Comparison of ENCODE assay signal across 8 cellular contexts in the genomic region with DNA sequence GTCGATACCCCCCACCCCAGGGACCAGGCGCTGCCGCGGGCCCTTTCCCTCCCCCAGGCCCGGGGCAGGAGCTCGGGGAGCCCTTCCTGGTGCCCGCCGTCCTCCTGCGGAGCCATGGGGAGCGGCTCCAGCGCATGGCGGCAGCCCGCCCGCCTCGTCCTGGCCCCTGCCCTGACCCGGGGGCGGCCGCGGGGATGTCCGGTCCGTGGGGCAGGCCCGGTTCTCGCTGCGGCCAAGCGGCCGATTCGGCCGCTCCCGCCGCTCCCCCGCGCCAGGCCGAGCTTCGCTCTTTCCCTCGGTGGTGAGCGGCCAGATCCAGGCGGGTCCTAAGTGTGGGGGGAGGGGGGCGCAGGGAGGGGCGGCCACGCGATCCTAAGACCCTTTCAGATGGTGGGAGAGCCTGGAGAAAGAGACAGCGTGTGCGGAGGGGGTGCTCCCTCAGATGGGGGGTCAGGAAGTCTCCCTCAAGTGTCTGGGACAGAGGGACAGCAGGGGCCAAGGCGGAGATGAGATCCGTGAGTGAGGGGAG. TPM values are rescaled to one million over a fixed set of nuclear protein-coding genes. Genes with fewer than 3 reads are reported as not detected.
DNase-seq lines count a peak whose midpoint lies in the region; ATAC-seq and TF ChIP-seq lines count a peak whose summit lies in the region.

No MANE protein-coding gene starts in this region.

- no peak for ATAC-seq in stimulated activated naive CD8-positive, alpha-beta T cell treated with anti-CD3 and anti-CD28 coated beads, Interleukin-15, Interleukin-2, amounts not matched to agents 100 U/mL and 50 U/mL, for 24 hours
- ATAC-seq in right lobe of liver (peak; percentile 21 to 53 (median 40)), GM18870 (IDR thresholded peaks at IDR 0.05; ENCODE audit: unreplicated experiment) (no peak)

- no peak for TF ChIP-seq EP300 in transverse colon (IDR thresholded peaks at IDR 0.05; ENCODE audit: low read depth)

- H3K4me3 ChIP-seq in breast epithelium (peak overlapping the region; percentile 73 to 99 (median 80)), right lobe of liver (peak overlapping the region; percentile 82 to 94 (median 86)), transverse colon (peak overlapping the region; percentile 75 to 89 (median 82))

- WGBS in right lobe of liver (ENCODE audit: insufficient coverage, low coverage, low lambda C conversion rate, missing lambda C conversion rate) = no CpG with 5 or more reads among the region's 45 CpGs
- WGBS in transverse colon (ENCODE audit: low coverage in 1 of 2), 2 donors = 3% methylated on average over 36 of the region's 45 CpGs; no CpG with 5 or more reads in 1 of the 2 donors

- peaks cover 4% of the 10 kb centered on the region for H3K27me3 Mint-ChIP-seq in stimulated activated naive CD8-positive, alpha-beta T cell treated with anti-CD3 and anti-CD28 coated beads, Interleukin-15, Interleukin-2, amounts not matched to agents 100 ng/mL and 50 ng/mL, for 24 hours

- in situ Hi-C loops in transverse colon (cut with MboI; ENCODE audit: low pct_ligation_motif_present in 1 of 4, low pct_unique_long_range_greater_than_20kb in 1 of 4, low sequenced_read_pairs in 3 of 4) = loop anchor here in 1 of 4 donors (25.0 kb wide), 1 partner anchor 336 kb away; a partner anchor contains a TSS

- H3K4me1 ChIP-seq in breast epithelium (peaks cover 0 to 7% of the 10 kb centered on the region in 2 donors), right lobe of liver (peaks cover 0 to 8% (median 0%) of the 10 kb centered on the region in 4 donors), transverse colon (peaks cover 11 to 27% (median 15%) of the 10 kb centered on the region in 4 donors)

- no peak for TF ChIP-seq CTCF in breast epithelium (IDR thresholded peaks at IDR 0.05)
- TF ChIP-seq CTCF in right lobe of liver (IDR thresholded peaks at IDR 0.05) = no peak
- TF ChIP-seq CTCF in transverse colon (IDR thresholded peaks at IDR 0.05) = no peak

- H3K27me3 ChIP-seq in breast epithelium = no peaks in the 10 kb centered on the region
- no peaks in the 10 kb centered on the region for H3K27me3 ChIP-seq in right lobe of liver
- no peaks in the 10 kb centered on the region for H3K27me3 ChIP-seq in transverse colon

- no peak for TF ChIP-seq POLR2A in breast epithelium (IDR thresholded peaks at IDR 0.05)
- TF ChIP-seq POLR2A in right lobe of liver (IDR thresholded peaks at IDR 0.05) = no peak
- TF ChIP-seq POLR2A in transverse colon (IDR thresholded peaks at IDR 0.05) = no peak

- H3K9me3 ChIP-seq in breast epithelium (no peaks in the 10 kb centered on the region), right lobe of liver (no peaks in the 10 kb centered on the region), transverse colon (no peaks in the 10 kb centered on the region)

- H3K9me3 Mint-ChIP-seq in stimulated activated naive CD8-positive, alpha-beta T cell treated with anti-CD3 and anti-CD28 coated beads, Interleukin-15, Interleukin-2, amounts not matched to agents 100 ng/mL and 50 ng/mL, for 24 hours = peaks cover 6% of the 10 kb centered on the region

- no peaks in the 10 kb centered on the region for H3K36me3 ChIP-seq in breast epithelium
- no peaks in the 10 kb centered on the region for H3K36me3 ChIP-seq in right lobe of liver
- no peaks in the 10 kb centered on the region for H3K36me3 ChIP-seq in transverse colon

- H3K27ac ChIP-seq in breast epithelium (peak overlapping the region; percentile 72 to 73), right lobe of liver (peak overlapping the region; percentile 18 to 57 (median 52)), transverse colon (peak overlapping the region; percentile 80 to 88 (median 86))

- H3K4me3 Mint-ChIP-seq in stimulated activated naive CD8-positive, alpha-beta T cell treated with anti-CD3 and anti-CD28 coated beads, Interleukin-15, Interleukin-2, amounts not matched to agents 100 ng/mL and 50 ng/mL, for 24 hours = peak overlapping the region; percentile 68

- intact Hi-C loops in breast epithelium (cut with DNase I; ENCODE audit: low total_unique reads) = no loop called here
- intact Hi-C loops in right lobe of liver (cut with DNase I) = no loop called here
- intact Hi-C loops in transverse colon (cut with DNase I; ENCODE audit: low total_unique reads) = no loop called here

- H3K36me3 Mint-ChIP-seq in stimulated activated naive CD8-positive, alpha-beta T cell treated with anti-CD3 and anti-CD28 coated beads, Interleukin-15, Interleukin-2, amounts not matched to agents 100 ng/mL and 50 ng/mL, for 24 hours (ENCODE audit: low read depth) = peaks cover 13% of the 10 kb centered on the region

- H3K4me1 Mint-ChIP-seq in stimulated activated naive CD8-positive, alpha-beta T cell treated with anti-CD3 and anti-CD28 coated beads, Interleukin-15, Interleukin-2, amounts not matched to agents 100 ng/mL and 50 ng/mL, for 24 hours (ENCODE audit: low read depth) = peaks cover 36% of the 10 kb centered on the region

- H3K27ac Mint-ChIP-seq in stimulated activated naive CD8-positive, alpha-beta T cell treated with anti-CD3 and anti-CD28 coated beads, Interleukin-15, Interleukin-2, amounts not matched to agents 100 ng/mL and 50 ng/mL, for 24 hours = no peak overlapping the region

- DNase-seq in stimulated activated naive CD8-positive, alpha-beta T cell treated with anti-CD3 and anti-CD28 coated beads, Interleukin-15, Interleukin-2, amounts not matched to agents 100 U/mL and 50 U/mL, for 24 hours = no peak
- DNase-seq in breast epithelium (ENCODE audit: low spot score in 2 of 2) = no peak
- no peak for DNase-seq in right lobe of liver
- no peak for DNase-seq in transverse colon
- no peak for DNase-seq in effector CD8-positive, alpha-beta T cell (lab: John Stamatoyannopoulos, UW)
- no peak for DNase-seq in COR-L47 (lab: John Stamatoyannopoulos, UW)

RNA-seq across cellular contexts. Expression of a gene that starts 1.3 kb away (rescaled TPM):
- total RNA-seq in breast epithelium (100 to 1,000 TPM in 1 of 3 donors, 10 to 100 TPM in 2; 23.4 to 101 (median 97.9) TPM), right lobe of liver (10 to 100 TPM; 16.6 to 32.7 (median 23.7) TPM), transverse colon (100 to 1,000 TPM in 3 of 4 donors, 10 to 100 TPM in 1; 96.9 to 481 (median 163) TPM)

RNA-seq across cellular contexts. Expression of a gene that starts 12.2 kb away (rescaled TPM):
- total RNA-seq in breast epithelium (10 to 100 TPM; 61.6 to 66.6 (median 63.6) TPM), right lobe of liver (10 to 100 TPM; 25.6 to 57.0 (median 41.6) TPM), transverse colon (10 to 100 TPM; 33.2 to 97.3 (median 70.3) TPM)

RNA-seq across cellular contexts. Expression of a gene that starts 20.3 kb away (rescaled TPM):
- total RNA-seq in breast epithelium (100 to 1,000 TPM; 112 to 259 (median 169) TPM), right lobe of liver (100 to 1,000 TPM in 1 of 6 experiments, 10 to 100 TPM in 5; 45.4 to 120 (median 79.1) TPM), transverse colon (100 to 1,000 TPM; 215 to 559 (median 411) TPM)

Comparison
In these comparisons a context has a peak if more than half of its experiments do, and no peak if none do; other contexts are left out.
1. ATAC-seq: peak in right lobe of liver (4 of 4); none in stimulated activated naive CD8-positive, alpha-beta T cell treated with anti-CD3 and anti-CD28 coated beads, Interleukin-15, Interleukin-2, amounts not matched to agents 100 U/mL and 50 U/mL, for 24 hours (single experiment) and GM18870 (single experiment).
2. Peak in every context shown above with its lines, with median percentiles within 50 percentile points of each other: H3K27ac ChIP-seq and H3K4me3 ChIP-seq.